8 cellular contexts compared by ENCODE assay signal in the genomic region with DNA sequence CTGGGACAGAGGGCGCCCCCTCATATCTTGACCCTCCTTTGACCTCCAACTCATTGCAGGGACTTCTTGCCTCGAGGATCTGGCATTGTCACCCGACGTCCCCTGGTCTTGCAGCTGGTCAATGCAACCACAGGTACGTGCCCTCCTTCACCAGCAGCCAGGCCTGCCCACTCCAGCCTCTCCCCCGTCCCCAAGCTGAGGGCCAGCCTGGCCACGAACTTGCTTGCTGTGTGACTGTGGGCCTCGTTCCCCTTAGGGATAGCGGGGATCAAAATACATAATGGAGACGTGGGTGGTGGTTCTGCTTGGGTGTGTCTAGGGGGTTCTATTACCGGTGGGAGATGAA. TPM values are rescaled to one million over a fixed set of nuclear protein-coding genes. Genes with fewer than 3 reads are reported as not detected.
DNase-seq lines count a peak whose midpoint lies in the region; ATAC-seq and TF ChIP-seq lines count a peak whose summit lies in the region.

No MANE protein-coding gene starts in this region.

- no peaks in the 10 kb centered on the region for H3F3A ChIP-seq in DOHH2 (ENCODE audit: control insufficient read depth, insufficient read depth)
- no peaks in the 10 kb centered on the region for H3F3A ChIP-seq in SU-DHL-6 (ENCODE audit: insufficient read depth)

- ATAC-seq in sciatic nerve (no peak), GM18868 (IDR thresholded peaks at IDR 0.05; ENCODE audit: unreplicated experiment) (no peak)

- H3K36me3 Mint-ChIP-seq in progenitor cell of endocrine pancreas (ENCODE audit: insufficient read depth): no peaks in the 10 kb centered on the region

- H3K27me3 ChIP-seq in DOHH2 (ENCODE audit: control insufficient read depth, low read length): peaks cover 22% of the 10 kb centered on the region
- H3K27me3 ChIP-seq in SU-DHL-6 (ENCODE audit: low read length): no peaks in the 10 kb centered on the region
- no peaks in the 10 kb centered on the region for H3K27me3 ChIP-seq in esophagus (ENCODE audit: control insufficient read depth in 1 of 2, insufficient read depth in 2 of 2, low read length in 2 of 2)

- no peaks in the 10 kb centered on the region for H3K36me3 ChIP-seq in DOHH2 (ENCODE audit: control insufficient read depth, low read length)
- H3K36me3 ChIP-seq in SU-DHL-6 (ENCODE audit: low read length): no peaks in the 10 kb centered on the region
- H3K36me3 ChIP-seq in esophagus (ENCODE audit: control insufficient read depth in 2 of 2, insufficient read depth in 2 of 2, low read length in 1 of 2): no peaks in the 10 kb centered on the region

- H3K27me3 Mint-ChIP-seq in progenitor cell of endocrine pancreas: peaks cover 3% of the 10 kb centered on the region

- peak overlapping the region; percentile 33 for H2AFZ ChIP-seq in SU-DHL-6 (ENCODE audit: low read depth, low read length, severe bottlenecking)

- H3K27ac ChIP-seq in DOHH2 (ENCODE audit: low read depth, low read length) (no peak overlapping the region), SU-DHL-6 (ENCODE audit: low read depth, low read length) (no peak overlapping the region), esophagus (ENCODE audit: low read depth in 2 of 2, low read length in 1 of 2) (peak overlapping the region in 1 of 2 donors; percentile 36)

- H3K4me1 Mint-ChIP-seq in progenitor cell of endocrine pancreas (ENCODE audit: low read depth): peaks cover 6% of the 10 kb centered on the region

- H3K4me1 ChIP-seq in DOHH2 (ENCODE audit: control insufficient read depth, low read length) (peaks cover 14% of the 10 kb centered on the region), esophagus (ENCODE audit: control insufficient read depth in 2 of 2, insufficient read depth in 2 of 2, low read length in 1 of 2) (peaks cover 6% of the 10 kb centered on the region in 2 donors)

- DNase-seq in progenitor cell of endocrine pancreas (ENCODE audit: low spot score, unreplicated experiment) (no peak), cerebellum (ENCODE audit: low spot score) (no peak), amygdala (lab: John Stamatoyannopoulos, UW) (no peak), sciatic nerve (ENCODE audit: low spot score) (no peak)

- intact Hi-C loops in sciatic nerve (cut with DNase I): no loop called here

- peak overlapping the region; percentile 68 for H3K4me3 Mint-ChIP-seq in progenitor cell of endocrine pancreas (ENCODE audit: low read depth)

- 52 to 57% methylated on average over 11 of the region's 11 CpGs for WGBS in esophagus, 2 donors

- TF ChIP-seq CTCF in DOHH2 (IDR thresholded peaks at IDR 0.05; ENCODE audit: low read depth, low read length, poor library complexity, severe bottlenecking): no peak
- TF ChIP-seq CTCF in SU-DHL-6 (IDR thresholded peaks at IDR 0.05; ENCODE audit: insufficient read depth, low read length, poor library complexity, severe bottlenecking): no peak
- no peak for TF ChIP-seq CTCF in progenitor cell of endocrine pancreas (IDR thresholded peaks at IDR 0.05; ENCODE audit: unreplicated experiment)

- H4K20me1 ChIP-seq in DOHH2 (ENCODE audit: control insufficient read depth, insufficient read depth, low read depth, low read length) (no peaks in the 10 kb centered on the region), SU-DHL-6 (ENCODE audit: low read depth, low read length) (no peaks in the 10 kb centered on the region)

- H3K9ac ChIP-seq in SU-DHL-6 (ENCODE audit: low read length): peak overlapping the region; percentile 36; the same call in 1 of the 2 replicates

- H3K4me3 ChIP-seq in DOHH2 (ENCODE audit: low read length) (peak overlapping the region; percentile 59), SU-DHL-6 (ENCODE audit: insufficient read depth, low read length, poor library complexity, severe bottlenecking) (peak overlapping the region; percentile 45), esophagus (ENCODE audit: low read depth in 1 of 2, low read length in 2 of 2) (peak overlapping the region; percentile 35 to 36)

- H3K79me2 ChIP-seq in DOHH2 (ENCODE audit: control insufficient read depth, low read length): no peaks in the 10 kb centered on the region
- no peaks in the 10 kb centered on the region for H3K79me2 ChIP-seq in SU-DHL-6 (ENCODE audit: insufficient read depth, low read length)

- no peaks in the 10 kb centered on the region for H3K9me3 ChIP-seq in DOHH2 (ENCODE audit: control insufficient read depth, insufficient read depth, low read length)
- no peaks in the 10 kb centered on the region for H3K9me3 ChIP-seq in SU-DHL-6 (ENCODE audit: insufficient read depth, low read length)
- H3K9me3 ChIP-seq in esophagus (ENCODE audit: control insufficient read depth in 2 of 2, insufficient read depth in 1 of 2, low read depth in 1 of 2, low read length in 1 of 2): no peaks in the 10 kb centered on the region

- H3K9me3 Mint-ChIP-seq in progenitor cell of endocrine pancreas (ENCODE audit: low read depth): no peaks in the 10 kb centered on the region

- peak overlapping the region; percentile 44 for H3K27ac Mint-ChIP-seq in progenitor cell of endocrine pancreas

- H3K9me2 ChIP-seq in DOHH2 (replicated peaks; ENCODE audit: control insufficient read depth, low read length) (no peaks in the 10 kb centered on the region), SU-DHL-6 (replicated peaks; ENCODE audit: insufficient read depth, low read length) (no peaks in the 10 kb centered on the region)

- H3K4me2 ChIP-seq in DOHH2 (ENCODE audit: low read length): peak overlapping the region; percentile 63
- peak overlapping the region; percentile 54 for H3K4me2 ChIP-seq in SU-DHL-6 (ENCODE audit: low read depth, low read length, poor library complexity, severe bottlenecking)

RNA-seq across cellular contexts. Expression of a gene that starts 15.0 kb away (rescaled TPM):
- polyA plus RNA-seq in esophagus: 1 to 10 TPM; 2.4 to 4.6 TPM
- total RNA-seq in progenitor cell of endocrine pancreas (34.1 and 38.0 TPM in 2 replicates), cerebellum (120 TPM), sciatic nerve (52.7 TPM)

RNA-seq across cellular contexts. Expression of a gene that starts 26.8 kb away (rescaled TPM):
- polyA plus RNA-seq in esophagus: 10 to 100 TPM; 39.8 to 39.9 TPM
- total RNA-seq in progenitor cell of endocrine pancreas (155 and 164 TPM in 2 replicates), cerebellum (30.8 TPM), sciatic nerve (140 TPM)

RNA-seq across cellular contexts. Expression of a gene that starts 57.7 kb away (rescaled TPM):
- polyA plus RNA-seq in esophagus: 100 to 1,000 TPM in 1 of 2 donors, 10 to 100 TPM in 1; 63.3 to 114 TPM
- 87.0 and 108 TPM in 2 replicates for total RNA-seq in progenitor cell of endocrine pancreas
- total RNA-seq in cerebellum: 50.3 TPM
- 119 TPM for total RNA-seq in sciatic nerve

RNA-seq across cellular contexts. Expression of a gene that starts 57.9 kb away (rescaled TPM):
- 10 to 100 TPM; 16.9 to 32.7 TPM for polyA plus RNA-seq in esophagus
- total RNA-seq in progenitor cell of endocrine pancreas (18.8 and 20.7 TPM in 2 replicates), cerebellum (10.5 TPM), sciatic nerve (19.6 TPM)

RNA-seq across cellular contexts. Expression of a gene that starts 58.1 kb away (rescaled TPM):
- polyA plus RNA-seq in esophagus: 100 to 1,000 TPM in 1 of 2 donors, 10 to 100 TPM in 1; 77.5 to 104 TPM
- total RNA-seq in progenitor cell of endocrine pancreas (57.3 and 62.5 TPM in 2 replicates), cerebellum (24.9 TPM), sciatic nerve (42.1 TPM)
